10 cellular contexts compared by ENCODE assay signal in the genomic region with DNA sequence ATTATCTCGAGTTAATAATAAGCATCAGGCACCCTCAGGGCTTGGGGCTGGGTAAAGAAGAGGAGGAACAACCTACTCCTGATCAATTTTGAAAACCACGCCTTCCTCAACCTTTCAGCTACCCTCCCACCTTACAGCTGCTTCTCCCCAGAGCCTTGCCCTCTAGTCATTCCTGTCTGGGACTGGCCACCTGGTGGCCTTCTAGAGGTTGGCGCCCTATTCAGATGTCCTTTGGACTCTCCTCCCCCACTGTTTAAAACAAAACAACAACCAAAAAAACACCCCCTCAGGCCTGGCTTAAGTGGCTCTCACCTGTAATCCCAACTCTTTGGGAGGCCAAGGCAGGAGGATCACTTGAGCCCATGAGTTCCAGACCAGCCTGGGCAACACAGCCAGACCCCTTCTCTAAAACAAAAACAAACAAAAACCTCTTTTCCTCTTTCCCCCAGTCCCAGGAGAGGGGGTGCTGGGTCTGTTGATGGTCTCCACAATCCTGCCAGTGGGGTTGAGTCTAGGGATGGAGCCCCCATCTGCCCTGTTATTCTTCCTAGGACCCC.
DNase-seq lines count a peak whose midpoint lies in the region; ATAC-seq and TF ChIP-seq lines count a peak whose summit lies in the region.
"Had no signal": no experiment of that assay in that cellular context is flagged by ENCODE, and none has a peak within 500 bp of the region (broad histone marks: within the 10 kb centered on the region; RNA-seq: fewer than 3 reads in every experiment).

No MANE protein-coding gene starts in this region.

- DNase-seq in ACHN (peak; percentile 24), Panc1 (ENCODE audit: low read depth, low spot score) (no peak), fibroblast of pulmonary artery (ENCODE audit: low read depth) (no peak), ovary (no peak)
- no peak for DNase-seq in activated CD4-positive, alpha-beta T cell treated with anti-CD3 and anti-CD28 coated beads, Interleukin-2, amount 50 U/mL, for 48 hours
- DNase-seq: activated naive CD4-positive, alpha-beta T cell treated with anti-CD3 and anti-CD28 coated beads, Interleukin-2, amount 50 U/mL, for 16 hours; immature natural killer cell had no signal

- H3K4me3 ChIP-seq in Panc1 (ENCODE audit: low read depth in 2 of 2, low read length in 2 of 2) (no peak overlapping the region), fibroblast of pulmonary artery (replicated peaks; ENCODE audit: low read depth, low read length) (no peak overlapping the region), ovary (no peak overlapping the region)

- in situ Hi-C loops in ACHN (cut with HindIII; ENCODE audit: low pct_ligation_motif_present, low pct_unique_long_range_greater_than_20kb, low sequenced_read_pairs): no loop called here
- in situ Hi-C loops in Panc1 (cut with HindIII; ENCODE audit: low pct_unique_long_range_greater_than_20kb, low sequenced_read_pairs): no loop called here

- no peaks in the 10 kb centered on the region for H3K4me1 ChIP-seq in Panc1 (ENCODE audit: control insufficient read depth, insufficient read depth, low read length)
- H3K4me1 ChIP-seq in ovary (ENCODE audit: insufficient read depth): no peaks in the 10 kb centered on the region

- POLR2A ChIA-PET in Panc1 (lab: Charles Lee): no interaction called here

- BruUV-seq in Panc1 (replicated peaks; lab: Mats Ljungman, UMichigan): no TSS peak

- intact Hi-C loops in Panc1 (cut with micrococcal nuclease; ENCODE audit: unreplicated experiment) (no loop called here), ovary (cut with DNase I) (no loop called here)

- no peaks in the 10 kb centered on the region for H3K27me3 ChIP-seq in Panc1 (ENCODE audit: control insufficient read depth, insufficient read depth, low read length)
- H3K27me3 ChIP-seq in ovary: no peaks in the 10 kb centered on the region

- H3K36me3 ChIP-seq in Panc1 (ENCODE audit: control insufficient read depth, insufficient read depth, low read length): no peaks in the 10 kb centered on the region
- no peaks in the 10 kb centered on the region for H3K36me3 ChIP-seq in ovary

- ATAC-seq in GM19023 (IDR thresholded peaks at IDR 0.05; ENCODE audit: unreplicated experiment) (peak; percentile 58), Panc1 (0 out of 2 replicates have a peak, but pooled peaks have one; percentile 62), GM21737 (IDR thresholded peaks at IDR 0.05; ENCODE audit: unreplicated experiment) (no peak), HG02588 (IDR thresholded peaks at IDR 0.05; ENCODE audit: unreplicated experiment) (no peak)

- no peak for TF ChIP-seq EP300 in ovary (IDR thresholded peaks at IDR 0.05)

- no peak overlapping the region for H3K27ac ChIP-seq in Panc1 (ENCODE audit: low read length)
- H3K27ac ChIP-seq in ovary: no peak overlapping the region

- CTCF ChIA-PET in Panc1 (lab: Charles Lee): interaction anchor here (0.7 kb wide), 1 partner anchor 126 kb away, joined by 3 read pairs; no protein-coding TSS in a partner anchor

- no peak for TF ChIP-seq POLR2A in ovary (IDR thresholded peaks at IDR 0.05)

- TF ChIP-seq CTCF in Panc1 (IDR thresholded peaks at IDR 0.05) (no peak; the same call in 1 of the 2 replicates), fibroblast of pulmonary artery (IDR thresholded peaks at IDR 0.05; ENCODE audit: low read length, missing control alignments) (peak; percentile 33), ovary (IDR thresholded peaks at IDR 0.05) (no peak)

- H3K9me3 ChIP-seq in Panc1 (ENCODE audit: control insufficient read depth, insufficient read depth, low read depth, low read length): no peaks in the 10 kb centered on the region
- H3K9me3 ChIP-seq in ovary: no peaks in the 10 kb centered on the region

- WGBS in ovary, 3 donors: 91 to 94% (median 93%) methylated on average over 3 of the region's 3 CpGs

Comparison
In these comparisons a context has a peak if more than half of its experiments do, and no peak if none do; other contexts are left out.
1. ATAC-seq: peak in GM19023 (single experiment) and Panc1 (single experiment); none in GM21737 (single experiment) and HG02588 (single experiment).